14 cellular contexts compared by ENCODE assay signal in genomic region chr1:115596080-115596795, GRCh38. TPM values are rescaled to one million over a fixed set of nuclear protein-coding genes. Genes with fewer than 3 reads are reported as not detected.
DNase-seq lines count a peak whose midpoint lies in the region; ATAC-seq and TF ChIP-seq lines count a peak whose summit lies in the region.
"Had no signal": no experiment of that assay in that cellular context is flagged by ENCODE, and none has a peak within 500 bp of the region (broad histone marks: within the 10 kb centered on the region; RNA-seq: fewer than 3 reads in every experiment).

No MANE protein-coding gene starts in this region.

- TF ChIP-seq CTCF in CD14-positive monocyte (IDR thresholded peaks at IDR 0.05) (peak; percentile 62), Loucy (conservative IDR thresholded peaks at IDR 0.05; ENCODE audit: low read length) (no peak; the same call in 1 of the 2 replicates), brain microvascular endothelial cell (IDR thresholded peaks at IDR 0.05; ENCODE audit: low read depth, low read length, missing control alignments) (no peak), nephron (IDR thresholded peaks at IDR 0.05; ENCODE audit: unreplicated experiment in 3 of 3) (no peak)

- H3K9ac ChIP-seq in Loucy (ENCODE audit: low read depth, low read length, poor library complexity, severe bottlenecking) = peak overlapping the region; percentile 15

- H3K36me3 Mint-ChIP-seq in CD14-positive monocyte (no peaks in the 10 kb centered on the region), nephron (ENCODE audit: low read depth) (no peaks in the 10 kb centered on the region)
- no peaks in the 10 kb centered on the region for H3K36me3 Mint-ChIP-seq in stimulated activated naive B cell treated with anti-CD40 and anti-IgM and Interleukin-4, amounts not matched to agents 10 μg/mL and 1 μg/mL and 100 μg/mL, for 72 hours
- H3K36me3 Mint-ChIP-seq: immature natural killer cell; natural killer cell treated with Interleukin-12 subunit alpha and Interleukin-12 subunit beta and Interleukin-15 and Interleukin-18, amount 100 ng/mL, for 72 hours had no signal

- peaks cover 30% of the 10 kb centered on the region for H3K4me1 ChIP-seq in Loucy (ENCODE audit: insufficient read depth, low read length, poor library complexity, severe bottlenecking)
- H3K4me1 ChIP-seq: uterus had no signal

- no peaks in the 10 kb centered on the region for H3K4me1 Mint-ChIP-seq in CD14-positive monocyte
- peaks cover 15% of the 10 kb centered on the region for H3K4me1 Mint-ChIP-seq in nephron
- H3K4me1 Mint-ChIP-seq in stimulated activated naive B cell treated with anti-CD40 and anti-IgM and Interleukin-4, amounts not matched to agents 10 μg/mL and 1 μg/mL and 100 μg/mL, for 72 hours = no peaks in the 10 kb centered on the region
- H3K4me1 Mint-ChIP-seq: immature natural killer cell had no signal

- no peak for ATAC-seq in left colon
- no peak for ATAC-seq in GM19351 (IDR thresholded peaks at IDR 0.05; ENCODE audit: unreplicated experiment)
- ATAC-seq in stimulated activated naive B cell treated with anti-CD40 and anti-IgM and Interleukin-4, amounts not matched to agents 10 μg/mL and 1 μg/mL and 100 μg/mL, for 72 hours (replicated peaks) = no peak

- no peaks in the 10 kb centered on the region for H3K9me2 ChIP-seq in Loucy (replicated peaks; ENCODE audit: low read depth, low read length)

- H3K27me3 ChIP-seq in Loucy (ENCODE audit: insufficient read depth, low read length, poor library complexity, severe bottlenecking) (no peaks in the 10 kb centered on the region), brain microvascular endothelial cell (replicated peaks) (no peaks in the 10 kb centered on the region)
- H3K27me3 ChIP-seq: uterus had no signal

- peaks cover 0 to 9% (median 2%) of the 10 kb centered on the region in 7 donors for H3K9me3 Mint-ChIP-seq in CD14-positive monocyte
- peaks cover 18% of the 10 kb centered on the region for H3K9me3 Mint-ChIP-seq in nephron
- peaks cover 1 to 2% of the 10 kb centered on the region in 2 donors for H3K9me3 Mint-ChIP-seq in stimulated activated naive B cell treated with anti-CD40 and anti-IgM and Interleukin-4, amounts not matched to agents 10 μg/mL and 1 μg/mL and 100 μg/mL, for 72 hours
- H3K9me3 Mint-ChIP-seq: natural killer cell treated with Interleukin-12 subunit alpha and Interleukin-12 subunit beta and Interleukin-15 and Interleukin-18, amount 100 ng/mL, for 72 hours; T-helper 1 cell treated with Interleukin-12 subunit alpha and Interleukin-12 subunit beta and Interleukin-4 antibody, amounts not matched to agents 30 μg/mL and 1 μg/mL, for 36 hours had no signal

- H3K4me3 Mint-ChIP-seq in CD14-positive monocyte (no peak overlapping the region), nephron (no peak overlapping the region)
- H3K4me3 Mint-ChIP-seq in stimulated activated naive B cell treated with anti-CD40 and anti-IgM and Interleukin-4, amounts not matched to agents 10 μg/mL and 1 μg/mL and 100 μg/mL, for 72 hours = no peak overlapping the region
- H3K4me3 Mint-ChIP-seq: immature natural killer cell; natural killer cell treated with Interleukin-12 subunit alpha and Interleukin-12 subunit beta and Interleukin-15 and Interleukin-18, amount 100 ng/mL, for 72 hours; T-helper 1 cell treated with Interleukin-12 subunit alpha and Interleukin-12 subunit beta and Interleukin-4 antibody, amounts not matched to agents 30 μg/mL and 1 μg/mL, for 36 hours had no signal

- no peak for DNase-seq in CD14-positive monocyte (ENCODE audit: low spot score)
- DNase-seq in brain microvascular endothelial cell = peak; percentile 80
- no peak for DNase-seq in left colon
- no peak for DNase-seq in NOMO-1 treated with dmso at 0.1 percent for 144 hours (lab: John Stamatoyannopoulos, UW; ENCODE audit: unreplicated experiment)
- no peak for DNase-seq in stimulated activated naive B cell treated with anti-CD40 and anti-IgM and Interleukin-4, amounts not matched to agents 10 μg/mL and 1 μg/mL and 100 μg/mL, for 72 hours
- DNase-seq: activated gamma-delta T cell, cortex of kidney had no signal

- no peaks in the 10 kb centered on the region for H3K36me3 ChIP-seq in Loucy (ENCODE audit: insufficient read depth, low read length)
- no peaks in the 10 kb centered on the region for H3K36me3 ChIP-seq in brain microvascular endothelial cell (replicated peaks)
- H3K36me3 ChIP-seq: uterus had no signal

- no peak overlapping the region for H2AFZ ChIP-seq in Loucy (ENCODE audit: low read length)

- intact Hi-C loops in CD14-positive monocyte (cut with micrococcal nuclease) = loop anchor here (5.0 kb wide), 2 partner anchors 454 to 459 kb away; no protein-coding TSS in a partner anchor
- intact Hi-C loops in left colon (cut with DNase I, micrococcal nuclease) = loop anchor here in 1 of 2 donors (5.0 kb wide), 2 partner anchors 459 to 619 kb away; no protein-coding TSS in a partner anchor

- no peak overlapping the region for H3K4me2 ChIP-seq in Loucy (ENCODE audit: low read depth, low read length, poor library complexity, severe bottlenecking)

- in situ Hi-C loops in brain microvascular endothelial cell (cut with HindIII; ENCODE audit: low pct_ligation_motif_present, low sequenced_read_pairs) = no loop called here

- H3K4me3 ChIP-seq in Loucy (ENCODE audit: low read length, poor library complexity, severe bottlenecking) (no peak overlapping the region), brain microvascular endothelial cell (ENCODE audit: low read depth, low read length) (no peak overlapping the region)
- H3K4me3 ChIP-seq: uterus had no signal

- peaks cover 5% of the 10 kb centered on the region; the same call in 1 of the 2 replicates for H3K9me3 ChIP-seq in Loucy (ENCODE audit: insufficient read depth, low read depth, low read length)
- H3K9me3 ChIP-seq: uterus had no signal

- H3K79me2 ChIP-seq in Loucy (ENCODE audit: insufficient read depth, low read length) = no peaks in the 10 kb centered on the region

- H3K27me3 Mint-ChIP-seq in CD14-positive monocyte (ENCODE audit: low read depth in 3 of 3) (peaks cover 2 to 7% (median 2%) of the 10 kb centered on the region in 3 donors), nephron (ENCODE audit: low read depth) (peaks cover 5% of the 10 kb centered on the region)
- peaks cover 4 to 5% of the 10 kb centered on the region in 2 donors for H3K27me3 Mint-ChIP-seq in stimulated activated naive B cell treated with anti-CD40 and anti-IgM and Interleukin-4, amounts not matched to agents 10 μg/mL and 1 μg/mL and 100 μg/mL, for 72 hours

- H4K20me1 ChIP-seq in Loucy (ENCODE audit: insufficient read depth, low read length, poor library complexity, severe bottlenecking) = no peaks in the 10 kb centered on the region

- H3K27ac Mint-ChIP-seq in CD14-positive monocyte = no peak overlapping the region
- H3K27ac Mint-ChIP-seq in nephron = peak overlapping the region in 2 of 3 experiments; percentile 51 to 73
- H3K27ac Mint-ChIP-seq in stimulated activated naive B cell treated with anti-CD40 and anti-IgM and Interleukin-4, amounts not matched to agents 10 μg/mL and 1 μg/mL and 100 μg/mL, for 72 hours = no peak overlapping the region
- H3K27ac Mint-ChIP-seq: immature natural killer cell; natural killer cell treated with Interleukin-12 subunit alpha and Interleukin-12 subunit beta and Interleukin-15 and Interleukin-18, amount 100 ng/mL, for 72 hours; T-helper 1 cell treated with Interleukin-12 subunit alpha and Interleukin-12 subunit beta and Interleukin-4 antibody, amounts not matched to agents 30 μg/mL and 1 μg/mL, for 36 hours had no signal

- H3F3A ChIP-seq in Loucy (ENCODE audit: low read depth) = no peaks in the 10 kb centered on the region

- H3K27ac ChIP-seq in brain microvascular endothelial cell = peak overlapping the region; percentile 68
- H3K27ac ChIP-seq: uterus had no signal

RNA-seq across cellular contexts. Expression of gene VANGL1, which starts 45.5 kb away (rescaled TPM):
- 1 to 10 TPM; 1.3 to 2.0 TPM for polyA plus RNA-seq in CD14-positive monocyte
- total RNA-seq in left colon = 10 to 100 TPM; 17.5 to 18.6 TPM

Comparison
In these comparisons a context has a peak if more than half of its experiments do, and no peak if none do; other contexts are left out.
1. H3K27ac Mint-ChIP-seq: peak in nephron (2 of 3); none in CD14-positive monocyte (0 of 7) and stimulated activated naive B cell treated with anti-CD40 and anti-IgM and Interleukin-4, amounts not matched to agents 10 μg/mL and 1 μg/mL and 100 μg/mL, for 72 hours (single experiment).